1 cellular context compared by ENCODE assay signal in genomic region chr1:100265931-100266830, GRCh38.
TF ChIP-seq lines count a peak whose summit lies in the region.

Gene RTCA, plus strand, starts transcription at chr1:100266216. Its CDS starts 160 bp downstream, at chr1:100266376.

TF ChIP-seq in HepG2, 621 proteins besides CTCF, POLR2A, EP300 and RAD21 (continued from another document and continues in another):
- TF ChIP-seq UBTF (CRISPR knock-in tag; IDR thresholded peaks at IDR 0.05) (peak; percentile 79), MBD4 (IDR thresholded peaks at IDR 0.05; ENCODE audit: borderline replicate concordance, low read length) (no peak), ZNF513 (CRISPR knock-in tag; conservative IDR thresholded peaks at IDR 0.05) (no peak), RBFOX2 (IDR thresholded peaks at IDR 0.05; ENCODE audit: low read depth, low read length) (peak; percentile 81), KDM5B (CRISPR knock-in tag; IDR thresholded peaks at IDR 0.05; ENCODE audit: borderline replicate concordance) (peak; percentile 74), ATRX (CRISPR knock-in tag; IDR thresholded peaks at IDR 0.05; ENCODE audit: borderline replicate concordance) (no peak), THAP9 (CRISPR knock-in tag; IDR thresholded peaks at IDR 0.05; ENCODE audit: borderline replicate concordance) (peak; percentile 66; the same call in 1 of the 2 replicates), MED1 (CRISPR knock-in tag; IDR thresholded peaks at IDR 0.05) (peak; percentile 57), HNF1B (CRISPR knock-in tag; IDR thresholded peaks at IDR 0.05) (0 out of 2 replicates have a peak, but pooled peaks have one; percentile 41), ZNF101 (CRISPR knock-in tag; IDR thresholded peaks at IDR 0.05; ENCODE audit: borderline replicate concordance, low read depth) (no peak), ZNF672 (CRISPR knock-in tag; IDR thresholded peaks at IDR 0.05) (no peak), TFE3 (CRISPR knock-in tag; IDR thresholded peaks at IDR 0.05) (no peak), ZNF670 (CRISPR knock-in tag; IDR thresholded peaks at IDR 0.05; ENCODE audit: borderline replicate concordance) (peak; percentile 87; the same call in 1 of the 2 replicates), ZNF337 (CRISPR knock-in tag; IDR thresholded peaks at IDR 0.05; ENCODE audit: borderline replicate concordance, low read depth) (no peak), PRPF4 (IDR thresholded peaks at IDR 0.05; ENCODE audit: low read depth, low read length, poor library complexity, severe bottlenecking) (no peak), MEF2D (CRISPR knock-in tag; IDR thresholded peaks at IDR 0.05) (peak; percentile 44; the same call in 1 of the 2 replicates), ZNF205 (CRISPR knock-in tag; IDR thresholded peaks at IDR 0.05) (no peak), ZNF724P (CRISPR knock-in tag; IDR thresholded peaks at IDR 0.05; ENCODE audit: borderline replicate concordance) (no peak), ZNF891 (CRISPR knock-in tag; IDR thresholded peaks at IDR 0.05) (peak; percentile 28; the same call in 1 of the 2 replicates), ZNF329 (CRISPR knock-in tag; IDR thresholded peaks at IDR 0.05; ENCODE audit: low read depth) (peak; percentile 67; the same call in 1 of the 2 replicates), SAP130 (CRISPR knock-in tag; IDR thresholded peaks at IDR 0.05; ENCODE audit: low read depth) (peak; percentile 81), ZNF296 (CRISPR knock-in tag; conservative IDR thresholded peaks at IDR 0.05) (no peak), PLRG1 (conservative IDR thresholded peaks at IDR 0.05) (no peak), MBNL3 (CRISPR knock-in tag; conservative IDR thresholded peaks at IDR 0.05) (no peak), FOXA1 (IDR thresholded peaks at IDR 0.05) (no peak), FOXA1 (CRISPR knock-in tag; IDR thresholded peaks at IDR 0.05) (no peak), ZNF784 (CRISPR knock-in tag; IDR thresholded peaks at IDR 0.05; ENCODE audit: borderline replicate concordance) (no peak)
- TF ChIP-seq, protein P1, sequence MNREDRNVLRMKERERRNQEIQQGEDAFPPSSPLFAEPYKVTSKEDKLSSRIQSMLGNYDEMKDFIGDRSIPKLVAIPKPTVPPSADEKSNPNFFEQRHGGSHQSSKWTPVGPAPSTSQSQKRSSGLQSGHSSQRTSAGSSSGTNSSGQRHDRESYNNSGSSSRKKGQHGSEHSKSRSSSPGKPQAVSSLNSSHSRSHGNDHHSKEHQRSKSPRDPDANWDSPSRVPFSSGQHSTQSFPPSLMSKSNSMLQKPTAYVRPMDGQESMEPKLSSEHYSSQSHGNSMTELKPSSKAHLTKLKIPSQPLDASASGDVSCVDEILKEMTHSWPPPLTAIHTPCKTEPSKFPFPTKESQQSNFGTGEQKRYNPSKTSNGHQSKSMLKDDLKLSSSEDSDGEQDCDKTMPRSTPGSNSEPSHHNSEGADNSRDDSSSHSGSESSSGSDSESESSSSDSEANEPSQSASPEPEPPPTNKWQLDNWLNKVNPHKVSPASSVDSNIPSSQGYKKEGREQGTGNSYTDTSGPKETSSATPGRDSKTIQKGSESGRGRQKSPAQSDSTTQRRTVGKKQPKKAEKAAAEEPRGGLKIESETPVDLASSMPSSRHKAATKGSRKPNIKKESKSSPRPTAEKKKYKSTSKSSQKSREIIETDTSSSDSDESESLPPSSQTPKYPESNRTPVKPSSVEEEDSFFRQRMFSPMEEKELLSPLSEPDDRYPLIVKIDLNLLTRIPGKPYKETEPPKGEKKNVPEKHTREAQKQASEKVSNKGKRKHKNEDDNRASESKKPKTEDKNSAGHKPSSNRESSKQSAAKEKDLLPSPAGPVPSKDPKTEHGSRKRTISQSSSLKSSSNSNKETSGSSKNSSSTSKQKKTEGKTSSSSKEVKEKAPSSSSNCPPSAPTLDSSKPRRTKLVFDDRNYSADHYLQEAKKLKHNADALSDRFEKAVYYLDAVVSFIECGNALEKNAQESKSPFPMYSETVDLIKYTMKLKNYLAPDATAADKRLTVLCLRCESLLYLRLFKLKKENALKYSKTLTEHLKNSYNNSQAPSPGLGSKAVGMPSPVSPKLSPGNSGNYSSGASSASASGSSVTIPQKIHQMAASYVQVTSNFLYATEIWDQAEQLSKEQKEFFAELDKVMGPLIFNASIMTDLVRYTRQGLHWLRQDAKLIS (CRISPR knock-in tag; IDR thresholded peaks at IDR 0.05): no peak
- TF ChIP-seq, protein P2, sequence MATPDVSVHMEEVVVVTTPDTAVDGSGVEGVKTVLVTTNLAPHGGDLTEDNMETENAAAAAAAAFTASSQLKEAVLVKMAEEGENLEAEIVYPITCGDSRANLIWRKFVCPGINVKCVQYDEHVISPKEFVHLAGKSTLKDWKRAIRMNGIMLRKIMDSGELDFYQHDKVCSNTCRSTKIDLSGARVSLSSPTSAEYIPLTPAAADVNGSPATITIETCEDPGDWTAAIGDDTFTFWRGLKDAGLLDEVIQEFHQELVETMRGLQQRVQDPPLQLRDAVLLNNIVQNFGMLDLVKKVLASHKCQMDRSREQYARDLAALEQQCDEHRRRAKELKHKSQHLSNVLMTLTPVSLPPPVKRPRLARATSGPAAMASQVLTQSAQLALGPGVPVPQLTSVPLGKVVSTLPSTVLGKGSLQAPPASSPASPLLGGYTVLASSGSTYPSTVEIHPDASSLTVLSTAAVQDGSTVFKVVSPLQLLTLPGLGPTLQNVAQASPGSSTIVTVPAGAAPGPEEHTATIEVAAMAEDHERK (CRISPR knock-in tag; IDR thresholded peaks at IDR 0.05; ENCODE audit: low read depth): no peak
- TF ChIP-seq, protein P3, sequence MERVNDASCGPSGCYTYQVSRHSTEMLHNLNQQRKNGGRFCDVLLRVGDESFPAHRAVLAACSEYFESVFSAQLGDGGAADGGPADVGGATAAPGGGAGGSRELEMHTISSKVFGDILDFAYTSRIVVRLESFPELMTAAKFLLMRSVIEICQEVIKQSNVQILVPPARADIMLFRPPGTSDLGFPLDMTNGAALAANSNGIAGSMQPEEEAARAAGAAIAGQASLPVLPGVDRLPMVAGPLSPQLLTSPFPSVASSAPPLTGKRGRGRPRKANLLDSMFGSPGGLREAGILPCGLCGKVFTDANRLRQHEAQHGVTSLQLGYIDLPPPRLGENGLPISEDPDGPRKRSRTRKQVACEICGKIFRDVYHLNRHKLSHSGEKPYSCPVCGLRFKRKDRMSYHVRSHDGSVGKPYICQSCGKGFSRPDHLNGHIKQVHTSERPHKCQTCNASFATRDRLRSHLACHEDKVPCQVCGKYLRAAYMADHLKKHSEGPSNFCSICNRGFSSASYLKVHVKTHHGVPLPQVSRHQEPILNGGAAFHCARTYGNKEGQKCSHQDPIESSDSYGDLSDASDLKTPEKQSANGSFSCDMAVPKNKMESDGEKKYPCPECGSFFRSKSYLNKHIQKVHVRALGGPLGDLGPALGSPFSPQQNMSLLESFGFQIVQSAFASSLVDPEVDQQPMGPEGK (CRISPR knock-in tag; IDR thresholded peaks at IDR 0.05): peak; percentile 59
- TF ChIP-seq, protein P4, sequence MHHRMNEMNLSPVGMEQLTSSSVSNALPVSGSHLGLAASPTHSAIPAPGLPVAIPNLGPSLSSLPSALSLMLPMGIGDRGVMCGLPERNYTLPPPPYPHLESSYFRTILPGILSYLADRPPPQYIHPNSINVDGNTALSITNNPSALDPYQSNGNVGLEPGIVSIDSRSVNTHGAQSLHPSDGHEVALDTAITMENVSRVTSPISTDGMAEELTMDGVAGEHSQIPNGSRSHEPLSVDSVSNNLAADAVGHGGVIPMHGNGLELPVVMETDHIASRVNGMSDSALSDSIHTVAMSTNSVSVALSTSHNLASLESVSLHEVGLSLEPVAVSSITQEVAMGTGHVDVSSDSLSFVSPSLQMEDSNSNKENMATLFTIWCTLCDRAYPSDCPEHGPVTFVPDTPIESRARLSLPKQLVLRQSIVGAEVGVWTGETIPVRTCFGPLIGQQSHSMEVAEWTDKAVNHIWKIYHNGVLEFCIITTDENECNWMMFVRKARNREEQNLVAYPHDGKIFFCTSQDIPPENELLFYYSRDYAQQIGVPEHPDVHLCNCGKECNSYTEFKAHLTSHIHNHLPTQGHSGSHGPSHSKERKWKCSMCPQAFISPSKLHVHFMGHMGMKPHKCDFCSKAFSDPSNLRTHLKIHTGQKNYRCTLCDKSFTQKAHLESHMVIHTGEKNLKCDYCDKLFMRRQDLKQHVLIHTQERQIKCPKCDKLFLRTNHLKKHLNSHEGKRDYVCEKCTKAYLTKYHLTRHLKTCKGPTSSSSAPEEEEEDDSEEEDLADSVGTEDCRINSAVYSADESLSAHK (CRISPR knock-in tag; IDR thresholded peaks at IDR 0.05; ENCODE audit: borderline replicate concordance): no peak
- TF ChIP-seq, protein P5, sequence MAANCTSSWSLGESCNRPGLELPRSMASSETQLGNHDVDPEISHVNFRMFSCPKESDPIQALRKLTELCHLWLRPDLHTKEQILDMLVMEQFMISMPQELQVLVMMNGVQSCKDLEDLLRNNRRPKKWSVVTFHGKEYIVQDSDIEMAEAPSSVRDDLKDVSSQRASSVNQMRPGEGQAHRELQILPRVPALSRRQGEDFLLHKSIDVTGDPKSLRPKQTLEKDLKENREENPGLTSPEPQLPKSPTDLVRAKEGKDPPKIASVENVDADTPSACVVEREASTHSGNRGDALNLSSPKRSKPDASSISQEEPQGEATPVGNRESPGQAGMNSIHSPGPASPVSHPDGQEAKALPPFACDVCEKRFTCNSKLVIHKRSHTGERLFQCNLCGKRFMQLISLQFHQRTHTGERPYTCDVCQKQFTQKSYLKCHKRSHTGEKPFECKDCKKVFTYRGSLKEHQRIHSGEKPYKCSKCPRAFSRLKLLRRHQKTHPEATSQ (CRISPR knock-in tag; IDR thresholded peaks at IDR 0.05; ENCODE audit: borderline replicate concordance): peak; percentile 72; the same call in 1 of the 2 replicates
